ENCODE assay signal across 8 cellular contexts in genomic region chr2:96320326-96321229, GRCh38. TPM values are rescaled to one million over a fixed set of nuclear protein-coding genes. Genes with fewer than 3 reads are reported as not detected.
DNase-seq lines count a peak whose midpoint lies in the region; ATAC-seq and TF ChIP-seq lines count a peak whose summit lies in the region.

No MANE protein-coding gene starts in this region.

- H3K4me1 ChIP-seq in SK-N-SH (ENCODE audit: control insufficient read depth in 1 of 2, insufficient read depth in 2 of 2, low read depth in 1 of 2, low read length in 1 of 2): peaks cover 6 to 8% of the 10 kb centered on the region in 2 experiments; a peak in 3 of 4 replicates
- H3K4me1 ChIP-seq in gastroesophageal sphincter: peaks cover 0 to 29% (median 2%) of the 10 kb centered on the region in 3 donors

- no peak for TF ChIP-seq EP300 in SK-N-SH (IDR thresholded peaks at IDR 0.05; ENCODE audit: borderline replicate concordance in 1 of 2, low read depth in 1 of 2, low read length in 1 of 2)
- no peak for TF ChIP-seq EP300 in gastroesophageal sphincter (IDR thresholded peaks at IDR 0.05)

- H3K9ac ChIP-seq in SK-N-SH: peak overlapping the region; percentile 29

- no peaks in the 10 kb centered on the region for H3K79me2 ChIP-seq in SK-N-SH (ENCODE audit: insufficient read depth)

- H3K27ac Mint-ChIP-seq in activated naive CD4-positive, alpha-beta T cell treated with anti-CD3 and anti-CD28 coated beads for 36 hours: no peak overlapping the region
- peak overlapping the region; percentile 40 for H3K27ac Mint-ChIP-seq in stimulated activated naive B cell treated with anti-CD40 and anti-IgM and Interleukin-4, amounts not matched to agents 10 μg/mL and 1 μg/mL and 100 μg/mL, for 72 hours

- DNase-seq in activated naive CD4-positive, alpha-beta T cell treated with anti-CD3 and anti-CD28 coated beads for 36 hours: no peak
- DNase-seq in activated naive CD4-positive, alpha-beta T cell treated with anti-CD3 and anti-CD28 coated beads, Interleukin-2, amount 50 U/mL, for 16 hours: no peak
- DNase-seq in SK-N-SH (no peak), EL (no peak), activated gamma-delta T cell (lab: John Stamatoyannopoulos, UW) (no peak)
- no peak for DNase-seq in stimulated activated naive B cell treated with anti-CD40 and anti-IgM and Interleukin-4, amounts not matched to agents 10 μg/mL and 1 μg/mL and 100 μg/mL, for 72 hours

- peak overlapping the region; percentile 94 for H2AFZ ChIP-seq in SK-N-SH (ENCODE audit: low read depth)

- WGBS in SK-N-SH (ENCODE audit: low lambda C conversion rate): 43% methylated on average over 12 of the region's 12 CpGs
- 32 to 51% methylated on average over 8 to 9 of the region's 12 CpGs for WGBS in gastroesophageal sphincter (ENCODE audit: low coverage in 1 of 2), 2 donors

- TF ChIP-seq CTCF in SK-N-SH (IDR thresholded peaks at IDR 0.05) (no peak), gastroesophageal sphincter (IDR thresholded peaks at IDR 0.05) (no peak)

- H3K36me3 ChIP-seq in SK-N-SH (replicated peaks in 1 of 2; ENCODE audit: control insufficient read depth in 1 of 2, insufficient read depth in 2 of 2, low read length in 1 of 2): no peaks in the 10 kb centered on the region
- H3K36me3 ChIP-seq in gastroesophageal sphincter: no peaks in the 10 kb centered on the region

- no peak for TF ChIP-seq RAD21 in SK-N-SH (IDR thresholded peaks at IDR 0.05; ENCODE audit: low read length)

- H3K9me3 ChIP-seq in SK-N-SH: no peaks in the 10 kb centered on the region
- H3K9me3 ChIP-seq in gastroesophageal sphincter: no peaks in the 10 kb centered on the region

- H3K9me3 Mint-ChIP-seq in activated naive CD4-positive, alpha-beta T cell treated with anti-CD3 and anti-CD28 coated beads for 36 hours: no peaks in the 10 kb centered on the region
- H3K9me3 Mint-ChIP-seq in stimulated activated naive B cell treated with anti-CD40 and anti-IgM and Interleukin-4, amounts not matched to agents 10 μg/mL and 1 μg/mL and 100 μg/mL, for 72 hours: no peaks in the 10 kb centered on the region

- H3K4me3 ChIP-seq in SK-N-SH (ENCODE audit: low read depth in 2 of 2, low read length in 1 of 2) (peak overlapping the region; percentile 56 to 64), gastroesophageal sphincter (peak overlapping the region; percentile 32 to 60)

- peak overlapping the region; percentile 76 for H3K4me2 ChIP-seq in SK-N-SH

- H4K20me1 ChIP-seq in SK-N-SH (ENCODE audit: insufficient read depth): no peaks in the 10 kb centered on the region

- peaks cover 2% of the 10 kb centered on the region for H3K27me3 Mint-ChIP-seq in activated naive CD4-positive, alpha-beta T cell treated with anti-CD3 and anti-CD28 coated beads for 36 hours (ENCODE audit: low read depth)
- H3K27me3 Mint-ChIP-seq in stimulated activated naive B cell treated with anti-CD40 and anti-IgM and Interleukin-4, amounts not matched to agents 10 μg/mL and 1 μg/mL and 100 μg/mL, for 72 hours: no peaks in the 10 kb centered on the region

- CTCF ChIA-PET in activated naive CD4-positive, alpha-beta T cell treated with anti-CD3 and anti-CD28 coated beads for 36 hours (lab: Charles Lee): interaction anchor here (0.7 to 1.7 kb wide), 11 partner anchors 10 to 440 kb away, joined by 3 to 8 read pairs (median 3); partner anchors contain the start of gene CNNM4
- CTCF ChIA-PET in SK-N-SH (lab: Yijun Ruan, JAX): interaction anchor here (0.9 to 2.6 kb wide), 6 partner anchors 9 to 480 kb away, joined by 3 to 10 read pairs (median 4); partner anchors contain the start of genes NCAPH and SNRNP200

- H3K36me3 Mint-ChIP-seq in activated naive CD4-positive, alpha-beta T cell treated with anti-CD3 and anti-CD28 coated beads for 36 hours (ENCODE audit: low read depth): peaks cover 2% of the 10 kb centered on the region
- peaks cover 3 to 8% of the 10 kb centered on the region in 2 donors for H3K36me3 Mint-ChIP-seq in stimulated activated naive B cell treated with anti-CD40 and anti-IgM and Interleukin-4, amounts not matched to agents 10 μg/mL and 1 μg/mL and 100 μg/mL, for 72 hours

- ATAC-seq in gastroesophageal sphincter (no peak), GM19351 (IDR thresholded peaks at IDR 0.05; ENCODE audit: unreplicated experiment) (no peak)
- peak in 1 of 2 donors; percentile 9 for ATAC-seq in stimulated activated naive B cell treated with anti-CD40 and anti-IgM and Interleukin-4, amounts not matched to agents 10 μg/mL and 1 μg/mL and 100 μg/mL, for 72 hours (replicated peaks)

- H3K27me3 ChIP-seq in SK-N-SH (ENCODE audit: insufficient read depth) (no peaks in the 10 kb centered on the region), gastroesophageal sphincter (peaks cover 91% of the 10 kb centered on the region)

- H3K27ac ChIP-seq in SK-N-SH (ENCODE audit: low read depth in 2 of 2, low read length in 1 of 2) (peak overlapping the region; percentile 11 to 65; a peak in 2 of 4 replicates), gastroesophageal sphincter (peak overlapping the region in 3 of 4 donors; percentile 27 to 67 (median 51))

- peaks cover 42% of the 10 kb centered on the region for H3K4me1 Mint-ChIP-seq in activated naive CD4-positive, alpha-beta T cell treated with anti-CD3 and anti-CD28 coated beads for 36 hours (ENCODE audit: low read depth)
- peaks cover 30 to 41% of the 10 kb centered on the region in 2 donors for H3K4me1 Mint-ChIP-seq in stimulated activated naive B cell treated with anti-CD40 and anti-IgM and Interleukin-4, amounts not matched to agents 10 μg/mL and 1 μg/mL and 100 μg/mL, for 72 hours

- peaks cover 17% of the 10 kb centered on the region for H3F3A ChIP-seq in SK-N-SH (replicated peaks; ENCODE audit: insufficient read depth)

- no peak for TF ChIP-seq POLR2A in gastroesophageal sphincter (IDR thresholded peaks at IDR 0.05)

- intact Hi-C loops in activated naive CD4-positive, alpha-beta T cell treated with anti-CD3 and anti-CD28 coated beads for 36 hours (cut with micrococcal nuclease): loop anchor here (1.0 to 5.0 kb wide), 7 partner anchors 14 to 497 kb away; partner anchors contain the start of genes CIAO1, CNNM3, DUSP2 and NCAPH

- peak overlapping the region; percentile 88 for H3K4me3 Mint-ChIP-seq in activated naive CD4-positive, alpha-beta T cell treated with anti-CD3 and anti-CD28 coated beads for 36 hours
- peak overlapping the region; percentile 90 to 92 for H3K4me3 Mint-ChIP-seq in stimulated activated naive B cell treated with anti-CD40 and anti-IgM and Interleukin-4, amounts not matched to agents 10 μg/mL and 1 μg/mL and 100 μg/mL, for 72 hours

- no peaks in the 10 kb centered on the region for H3K9me2 ChIP-seq in SK-N-SH

- POLR2A ChIA-PET in SK-N-SH (lab: Yijun Ruan, JAX): interaction anchor here (0.8 to 3.5 kb wide), 3 partner anchors 15 to 54 kb away, joined by 3 to 20 read pairs (median 10); partner anchors contain the start of genes CIAO1, NCAPH, SNRNP200 and TMEM127

TF ChIP-seq in SK-N-SH, 30 proteins besides CTCF, POLR2A, EP300 and RAD21:
- TF ChIP-seq GABPA (IDR thresholded peaks at IDR 0.05; ENCODE audit: low read depth) (0 out of 2 replicates have a peak, but pooled peaks have one; percentile 7), TEAD4 (IDR thresholded peaks at IDR 0.05; ENCODE audit: borderline replicate concordance, insufficient read depth) (no peak)

RNA-seq across cellular contexts. Expression of gene ITPRIPL1, which starts 4.5 kb away (rescaled TPM):
- total RNA-seq in activated naive CD4-positive, alpha-beta T cell treated with anti-CD3 and anti-CD28 coated beads for 36 hours: 10 to 100 TPM; 13.3 to 13.4 TPM
- polyA plus RNA-seq in SK-N-SH (2012; rRNA removed): 4.3 and 5.0 TPM in 2 replicates
- 5.0 and 6.1 TPM in 2 replicates for polyA plus RNA-seq in SK-N-SH (2012; cell fraction: cytosol; rRNA removed)
- 3.4 and 3.6 TPM in 2 replicates for polyA plus RNA-seq in SK-N-SH (2012; cell fraction: nucleus; rRNA removed)
- total RNA-seq in gastroesophageal sphincter: 1 to 10 TPM in 1 of 4 donors, under 1 TPM in 2, not detected in 1; 0.27 to 1.0 (median 0.89) TPM

RNA-seq across cellular contexts. Expression of gene NCAPH, which starts 15.0 kb away (rescaled TPM):
- 10 to 100 TPM; 78.6 to 79.2 TPM for total RNA-seq in activated naive CD4-positive, alpha-beta T cell treated with anti-CD3 and anti-CD28 coated beads for 36 hours
- polyA plus RNA-seq in SK-N-SH (2012; rRNA removed): 17.0 and 17.8 TPM in 2 replicates
- polyA plus RNA-seq in SK-N-SH (2012; cell fraction: cytosol; rRNA removed): 15.0 and 17.0 TPM in 2 replicates
- polyA plus RNA-seq in SK-N-SH (2012; cell fraction: nucleus; rRNA removed): 15.2 and 15.8 TPM in 2 replicates
- total RNA-seq in gastroesophageal sphincter: under 1 TPM in 3 of 4 donors, not detected in 1; 0.40 to 0.59 (median 0.54) TPM

RNA-seq across cellular contexts. Expression of gene SNRNP200, which starts 15.2 kb away (rescaled TPM):
- 100 to 1,000 TPM; 179 to 181 TPM for total RNA-seq in activated naive CD4-positive, alpha-beta T cell treated with anti-CD3 and anti-CD28 coated beads for 36 hours
- 165 and 177 TPM in 2 replicates for polyA plus RNA-seq in SK-N-SH (2012; rRNA removed)
- polyA plus RNA-seq in SK-N-SH (2012; cell fraction: cytosol; rRNA removed): 104 and 134 TPM in 2 replicates
- polyA plus RNA-seq in SK-N-SH (2012; cell fraction: nucleus; rRNA removed): 437 and 481 TPM in 2 replicates
- total RNA-seq in gastroesophageal sphincter: 100 to 1,000 TPM in 2 of 4 donors, 10 to 100 TPM in 2; 63.4 to 108 (median 98.3) TPM

RNA-seq across cellular contexts. Expression of gene CIAO1, which starts 54.6 kb away (rescaled TPM):
- 10 to 100 TPM; 59.9 to 62.2 TPM for total RNA-seq in activated naive CD4-positive, alpha-beta T cell treated with anti-CD3 and anti-CD28 coated beads for 36 hours
- polyA plus RNA-seq in SK-N-SH (2012; rRNA removed): 120 and 158 TPM in 2 replicates
- polyA plus RNA-seq in SK-N-SH (2012; cell fraction: cytosol; rRNA removed): 85.4 and 125 TPM in 2 replicates
- polyA plus RNA-seq in SK-N-SH (2012; cell fraction: nucleus; rRNA removed): 188 and 242 TPM in 2 replicates
- total RNA-seq in gastroesophageal sphincter: 100 to 1,000 TPM in 1 of 4 donors, 10 to 100 TPM in 3; 60.7 to 107 (median 84.8) TPM

RNA-seq across cellular contexts. Expression of gene TMEM127, which starts 54.8 kb away (rescaled TPM):
- 10 to 100 TPM; 12.9 to 16.1 TPM for total RNA-seq in activated naive CD4-positive, alpha-beta T cell treated with anti-CD3 and anti-CD28 coated beads for 36 hours
- polyA plus RNA-seq in SK-N-SH (2012; rRNA removed): 40.9 and 47.9 TPM in 2 replicates
- polyA plus RNA-seq in SK-N-SH (2012; cell fraction: cytosol; rRNA removed): 25.6 and 37.1 TPM in 2 replicates
- polyA plus RNA-seq in SK-N-SH (2012; cell fraction: nucleus; rRNA removed): 20.5 and 32.1 TPM in 2 replicates
- 10 to 100 TPM; 39.4 to 73.8 (median 43.9) TPM for total RNA-seq in gastroesophageal sphincter

Comparison
In these comparisons a context has a peak if more than half of its experiments do, and no peak if none do; other contexts are left out.
1. RNA of gene ITPRIPL1, which starts 4.5 kb away (total RNA-seq): 13.3 to 13.4 TPM in activated naive CD4-positive, alpha-beta T cell treated with anti-CD3 and anti-CD28 coated beads for 36 hours; 0.27 to 1.0 TPM in gastroesophageal sphincter; every median in the first group is over 4 times any median in the second.
2. RNA of gene NCAPH, which starts 15.0 kb away (total RNA-seq): 78.6 to 79.2 TPM in activated naive CD4-positive, alpha-beta T cell treated with anti-CD3 and anti-CD28 coated beads for 36 hours; 0.40 to 0.59 TPM in gastroesophageal sphincter; every median in the first group is over 10 times any median in the second.